In genomic region chr11:75208444-75208843, GRCh38 we compare ENCODE assay signal across 1 cellular context.
TF ChIP-seq lines count a peak whose summit lies in the region.

No MANE protein-coding gene starts in this region.

TF ChIP-seq in HepG2, 621 proteins besides CTCF, POLR2A, EP300 and RAD21 (continued from another document):
- no peak for TF ChIP-seq ZNF407 (CRISPR knock-in tag; IDR thresholded peaks at IDR 0.05; ENCODE audit: not compliant biosample characterization)
- no peak for TF ChIP-seq ZNF850 (CRISPR knock-in tag; conservative IDR thresholded peaks at IDR 0.05)
- TF ChIP-seq GRHL1 (CRISPR knock-in tag; conservative IDR thresholded peaks at IDR 0.05) = no peak
- no peak for TF ChIP-seq ZNF879 (CRISPR knock-in tag; IDR thresholded peaks at IDR 0.05)
- no peak for TF ChIP-seq ZNF513 (CRISPR knock-in tag; conservative IDR thresholded peaks at IDR 0.05)
- TF ChIP-seq TRIM24 (CRISPR knock-in tag; IDR thresholded peaks at IDR 0.05) = no peak
- no peak for TF ChIP-seq HOXA9 (CRISPR knock-in tag; IDR thresholded peaks at IDR 0.05; ENCODE audit: borderline replicate concordance)
- TF ChIP-seq ZNF12 (CRISPR knock-in tag; IDR thresholded peaks at IDR 0.05) = no peak
- TF ChIP-seq FOSL2 (CRISPR knock-in tag; IDR thresholded peaks at IDR 0.05) = no peak
- no peak for TF ChIP-seq MAFK (conservative IDR thresholded peaks at IDR 0.05 in 1 of 2, IDR thresholded peaks at IDR 0.05 in 1 of 2; ENCODE audit: low read length in 2 of 2)
- TF ChIP-seq SRSF9 (IDR thresholded peaks at IDR 0.05; ENCODE audit: borderline replicate concordance, insufficient read depth, low read depth, low read length, poor library complexity, severe bottlenecking) = no peak
- no peak for TF ChIP-seq SKI (IDR thresholded peaks at IDR 0.05; ENCODE audit: partially characterized antibody)
- TF ChIP-seq ZNF180 (CRISPR knock-in tag; IDR thresholded peaks at IDR 0.05; ENCODE audit: borderline replicate concordance, low read depth) = no peak
- TF ChIP-seq TARDBP (CRISPR knock-in tag; IDR thresholded peaks at IDR 0.05) = no peak
